28 cellular contexts compared by ENCODE assay signal in the genomic region with DNA sequence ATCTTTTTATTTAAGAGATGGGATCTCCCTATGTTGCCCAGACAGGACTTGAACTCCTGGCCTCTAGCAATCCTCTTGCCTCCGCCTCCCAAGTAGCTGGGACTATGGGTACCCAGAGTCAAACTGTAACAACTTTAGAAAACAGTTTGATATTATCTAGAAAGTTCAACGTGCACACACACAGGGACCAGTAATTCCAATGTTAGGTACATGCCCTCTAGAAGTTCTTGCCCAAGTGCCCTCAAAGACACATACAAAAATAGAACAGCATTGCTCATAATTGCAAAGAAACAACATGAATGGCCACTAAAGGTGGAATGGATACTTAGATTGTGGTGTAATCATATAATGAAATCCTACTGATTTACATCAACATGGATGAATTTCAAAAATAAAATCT.
"Had no signal": no experiment of that assay in that cellular context is flagged by ENCODE, and none has a peak within 500 bp of the region (broad histone marks: within the 10 kb centered on the region; RNA-seq: fewer than 3 reads in every experiment).

No MANE protein-coding gene starts in this region.

- H3K36me3 Mint-ChIP-seq: immature natural killer cell; naive thymus-derived CD8-positive, alpha-beta T cell; stimulated activated naive B cell treated with anti-CD40 and anti-IgM and Interleukin-4, amounts not matched to agents 10 μg/mL and 1 μg/mL and 100 μg/mL, for 72 hours had no signal

- DNase-seq: head of caudate nucleus; hypothalamus; immature natural killer cell; kidney; midbrain; mucosa of descending colon; naive thymus-derived CD8-positive, alpha-beta T cell; nucleus accumbens; pancreas; posterior cingulate gyrus; retina; stimulated activated CD4-positive, alpha-beta T cell treated with anti-CD3 and anti-CD28 coated beads, Interleukin-12 subunit alpha, Interleukin-12 subunit beta, amount 100 ng/mL, for 4 hours; stimulated activated CD4-positive, alpha-beta T cell treated with anti-CD3 and anti-CD28 coated beads, Interleukin-15, amount 100 ng/mL, for 24 hours; stimulated activated CD4-positive, alpha-beta T cell treated with anti-CD3 and anti-CD28 coated beads, Interleukin-2, amount 100 ng/mL, for 24 hours; stimulated activated CD4-positive, alpha-beta T cell treated with anti-CD3 and anti-CD28 coated beads, Interleukin-4, amount 100 ng/mL, for 1 hour; stimulated activated naive B cell treated with anti-CD40 and anti-IgM and Interleukin-4, amounts not matched to agents 10 μg/mL and 1 μg/mL and 100 μg/mL, for 72 hours; stimulated activated naive CD8-positive, alpha-beta T cell treated with anti-CD3 and anti-CD28 coated beads, Interleukin-15, Interleukin-2, amounts not matched to agents 100 U/mL and 50 U/mL, for 24 hours; stomach; tibial artery; trophoblast cell; uterus had no signal

- H3K4me1 Mint-ChIP-seq: immature natural killer cell had no signal

- H3K27ac Mint-ChIP-seq: immature natural killer cell; stimulated activated naive B cell treated with anti-CD40 and anti-IgM and Interleukin-4, amounts not matched to agents 10 μg/mL and 1 μg/mL and 100 μg/mL, for 72 hours had no signal

- H3K4me3 Mint-ChIP-seq: immature natural killer cell; naive thymus-derived CD8-positive, alpha-beta T cell; nephron; neural crest cell; stimulated activated naive B cell treated with anti-CD40 and anti-IgM and Interleukin-4, amounts not matched to agents 10 μg/mL and 1 μg/mL and 100 μg/mL, for 72 hours had no signal

- H3K9me3 ChIP-seq: mucosa of descending colon, pancreas, prostate gland, stomach, thoracic aorta, tibial artery, uterus had no signal

- H3K27ac ChIP-seq: pancreas, prostate gland, skin epidermis, stomach, thoracic aorta, tibial artery, uterus had no signal

- ATAC-seq: mucosa of descending colon; naive thymus-derived CD8-positive, alpha-beta T cell; pancreas; sciatic nerve; stimulated activated naive B cell treated with anti-CD40 and anti-IgM and Interleukin-4, amounts not matched to agents 10 μg/mL and 1 μg/mL and 100 μg/mL, for 72 hours; stimulated activated naive CD8-positive, alpha-beta T cell treated with anti-CD3 and anti-CD28 coated beads, Interleukin-15, Interleukin-2, amounts not matched to agents 100 U/mL and 50 U/mL, for 24 hours had no signal

- H3K27me3 ChIP-seq: pancreas, stomach, tibial artery, uterus had no signal

- H3K4me3 ChIP-seq: lung, mucosa of descending colon, pancreas, prostate gland, skin epidermis, stomach, thoracic aorta, tibial artery, uterus had no signal

- H3K36me3 ChIP-seq: pancreas, prostate gland, stomach, thoracic aorta, tibial artery, uterus had no signal

- H3K9me3 Mint-ChIP-seq: immature natural killer cell, nephron had no signal

- H3K27me3 Mint-ChIP-seq: naive thymus-derived CD8-positive, alpha-beta T cell; stimulated activated naive B cell treated with anti-CD40 and anti-IgM and Interleukin-4, amounts not matched to agents 10 μg/mL and 1 μg/mL and 100 μg/mL, for 72 hours had no signal

- H3K4me1 ChIP-seq: pancreas, prostate gland had no signal
